Comparison of ENCODE assay signal across 10 cellular contexts in the genomic region with DNA sequence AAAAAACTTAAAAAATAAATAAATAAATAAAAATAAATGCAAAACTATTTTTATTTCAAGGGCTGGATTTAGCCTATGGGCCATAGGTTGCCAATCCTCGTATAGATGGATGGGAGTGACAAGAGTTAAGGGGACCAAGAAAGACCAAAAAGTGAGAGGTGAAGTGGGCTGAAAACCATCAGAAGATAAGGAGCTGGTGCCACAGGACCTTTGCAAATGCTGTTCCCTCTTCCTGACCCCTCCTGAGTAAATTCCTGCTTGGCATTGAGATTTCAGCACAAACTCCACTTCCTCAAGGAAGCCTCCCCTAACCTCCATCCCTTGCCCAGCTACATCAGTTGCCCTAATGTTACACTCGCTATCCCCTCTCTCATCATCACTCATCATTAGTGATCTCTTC. TPM values are rescaled to one million over a fixed set of nuclear protein-coding genes. Genes with fewer than 3 reads are reported as not detected.
"Had no signal": no experiment of that assay in that cellular context is flagged by ENCODE, and none has a peak within 500 bp of the region (broad histone marks: within the 10 kb centered on the region; RNA-seq: fewer than 3 reads in every experiment).

No MANE protein-coding gene starts in this region.

- DNase-seq: H9, HFFc6, KG1 had no signal

- H3K4me3 ChIP-seq: GM23338 had no signal

- H3K4me2 ChIP-seq: GM23338 had no signal

- FAIRE-seq: H1, H54, HepG2 had no signal

- H3K27ac ChIP-seq: HL-60 had no signal

RNA-seq across cellular contexts. Expression of a gene that starts 11.0 kb away (rescaled TPM):
- total RNA-seq: GM23338, H1, H9, HepG2, HFFc6, HT1080 had no signal
- polyA plus RNA-seq: GM23338, H1, HepG2, IgD-negative memory B cell had no signal

RNA-seq across cellular contexts. Expression of a gene that starts 14.2 kb away (rescaled TPM):
- polyA plus RNA-seq: IgD-negative memory B cell had no signal

RNA-seq across cellular contexts. Expression of a gene that starts 43.7 kb away (rescaled TPM):
- total RNA-seq: GM23338, H1, H9, HepG2, HFFc6 had no signal
- polyA plus RNA-seq: GM23338, H1, HepG2, IgD-negative memory B cell had no signal
